Comparison of ENCODE assay signal across 8 cellular contexts in the genomic region with DNA sequence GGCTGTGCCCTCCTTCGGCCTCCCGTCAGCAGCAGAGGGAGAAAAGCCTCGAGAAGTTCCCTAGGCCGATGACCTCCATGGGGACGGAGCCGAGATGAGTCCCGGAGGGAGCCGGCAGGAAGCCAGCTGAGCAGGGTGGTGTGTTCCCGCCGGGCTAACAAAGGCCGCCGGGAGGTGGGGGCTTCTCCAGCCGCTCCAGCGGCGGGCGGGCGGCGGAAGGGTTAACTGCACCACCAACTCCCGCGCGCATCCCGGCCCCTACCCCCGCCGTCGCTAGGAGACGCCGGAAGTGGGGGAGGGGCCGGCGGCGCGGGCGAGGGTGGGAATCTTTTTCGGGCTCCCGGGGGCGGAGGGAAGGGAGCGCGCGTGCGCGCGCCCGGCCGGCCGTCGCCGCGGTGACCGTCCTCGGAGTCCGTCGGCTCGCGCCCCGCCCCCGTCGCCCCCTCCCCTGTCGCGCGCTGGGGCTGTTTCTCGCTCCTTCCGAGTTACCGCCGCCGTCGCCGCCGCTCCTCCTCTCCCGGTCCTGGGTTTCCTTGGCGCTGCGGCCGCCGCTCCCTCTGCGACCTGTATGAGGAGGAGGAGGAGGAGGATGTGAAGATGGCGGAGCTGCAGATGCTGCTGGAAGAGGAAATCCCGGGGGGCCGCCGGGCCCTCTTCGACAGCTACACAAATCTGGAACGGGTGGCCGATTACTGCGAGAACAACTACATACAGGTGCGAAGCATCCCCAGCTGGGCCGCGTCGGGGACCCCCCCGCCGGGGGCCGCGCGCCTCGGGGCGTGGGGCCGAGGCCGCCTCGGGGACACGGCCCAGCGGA. TPM values are rescaled to one million over a fixed set of nuclear protein-coding genes. Genes with fewer than 3 reads are reported as not detected.
A peak's percentile ranks its signal among the peaks of the same experiment; 100 is the strongest.
DNase-seq lines count a peak whose midpoint lies in the region; ATAC-seq and TF ChIP-seq lines count a peak whose summit lies in the region.

A gene (plus strand): TSS at position 477 of the 817 bp plus-strand sequence. CDS start 121 bp downstream, at position 598.

- peak within 1 kb of the TSS; percentile 56 to 84 for H3K9ac ChIP-seq in liver (ENCODE audit: low read depth in 1 of 2, low read length in 2 of 2)

- H3K36me3 ChIP-seq in liver (ENCODE audit: control insufficient read depth in 4 of 4, insufficient read depth in 3 of 4, low read depth in 1 of 4, low read length in 3 of 4), result no peaks in the 10 kb centered on the region

- no peak for TF ChIP-seq CTCF in AG09319 (IDR thresholded peaks at IDR 0.05; ENCODE audit: low read depth, low read length)
- TF ChIP-seq CTCF in dorsolateral prefrontal cortex (IDR thresholded peaks at IDR 0.05 in 54 of 56, conservative IDR thresholded peaks at IDR 0.05 in 2 of 56; ENCODE audit: low read depth in 1 of 56, partially characterized antibody in 56 of 56), result peak in 13 of 56 donors; percentile 5 to 36 (median 14)
- TF ChIP-seq CTCF in liver (IDR thresholded peaks at IDR 0.05; ENCODE audit: low read depth, low read length, missing input control), result no peak

- H3K4me3 ChIP-seq in dorsolateral prefrontal cortex (peak within 1 kb of the TSS; percentile 60 to 99 (median 93)), liver (ENCODE audit: low read depth in 1 of 3, low read length in 3 of 3) (peak within 1 kb of the TSS; percentile 74 to 100 (median 90))

- peak within 1 kb of the TSS; percentile 54 to 98 (median 94) for H3K27ac ChIP-seq in dorsolateral prefrontal cortex
- H3K27ac ChIP-seq in liver (ENCODE audit: low read depth in 1 of 2, low read length in 2 of 2), result peak within 1 kb of the TSS; percentile 63 to 78

- H3K9me3 ChIP-seq in liver (ENCODE audit: control insufficient read depth in 4 of 4, low read length in 3 of 4), result no peaks in the 10 kb centered on the region

- peaks cover 3 to 13% (median 9%) of the 10 kb centered on the region in 4 donors for H3K4me1 ChIP-seq in liver (ENCODE audit: control insufficient read depth in 4 of 4, insufficient read depth in 4 of 4, low read length in 3 of 4)

- WGBS in liver, result under 1% methylated on average over 97 of the region's 97 CpGs

- ATAC-seq in GM19025 (IDR thresholded peaks at IDR 0.05; ENCODE audit: low read depth, unreplicated experiment), result peak; percentile 56
- peak; percentile 54 for ATAC-seq in HG03342 (IDR thresholded peaks at IDR 0.05; ENCODE audit: unreplicated experiment)

- H3K27me3 ChIP-seq in dorsolateral prefrontal cortex (no peaks in the 10 kb centered on the region), liver (ENCODE audit: control insufficient read depth in 4 of 4, insufficient read depth in 4 of 4, low read length in 3 of 4) (no peaks in the 10 kb centered on the region)

- peak in 1 of 2 donors; percentile 8 for TF ChIP-seq RAD21 in liver (IDR thresholded peaks at IDR 0.05)

- DNase-seq in AG09319 (ENCODE audit: extremely low read depth, low read depth) (peak; percentile 39), NCI-H524 treated with DMSO at 0.1 percent for 48 hours (lab: John Stamatoyannopoulos, UW) (peak; percentile 57), dorsolateral prefrontal cortex (peak; percentile 70 to 93 (median 84))
- peak; percentile 34 to 35 for DNase-seq in activated CD4-positive, alpha-beta T cell treated with anti-CD3 and anti-CD28 coated beads, Interleukin-2, amount 50 U/mL, for 4 hours
- DNase-seq in stimulated activated CD4-positive, alpha-beta T cell treated with anti-CD3 and anti-CD28 coated beads, Interleukin-4, amount 100 ng/mL, for 1 hour, result peak; percentile 71

- intact Hi-C loops in dorsolateral prefrontal cortex (cut with DNase I), result loop anchor here (1.0 to 10.0 kb wide), 5 partner anchors 87 to 691 kb away; a partner anchor contains a TSS

TF ChIP-seq in liver, 16 proteins besides CTCF, POLR2A, EP300 and RAD21:
- TF ChIP-seq FOXA1 (IDR thresholded peaks at IDR 0.05), result no peak
- peak; percentile 5 for TF ChIP-seq NR2F2 (IDR thresholded peaks at IDR 0.05)
- TF ChIP-seq FOXA2 (IDR thresholded peaks at IDR 0.05), result no peak
- TF ChIP-seq, protein P1, sequence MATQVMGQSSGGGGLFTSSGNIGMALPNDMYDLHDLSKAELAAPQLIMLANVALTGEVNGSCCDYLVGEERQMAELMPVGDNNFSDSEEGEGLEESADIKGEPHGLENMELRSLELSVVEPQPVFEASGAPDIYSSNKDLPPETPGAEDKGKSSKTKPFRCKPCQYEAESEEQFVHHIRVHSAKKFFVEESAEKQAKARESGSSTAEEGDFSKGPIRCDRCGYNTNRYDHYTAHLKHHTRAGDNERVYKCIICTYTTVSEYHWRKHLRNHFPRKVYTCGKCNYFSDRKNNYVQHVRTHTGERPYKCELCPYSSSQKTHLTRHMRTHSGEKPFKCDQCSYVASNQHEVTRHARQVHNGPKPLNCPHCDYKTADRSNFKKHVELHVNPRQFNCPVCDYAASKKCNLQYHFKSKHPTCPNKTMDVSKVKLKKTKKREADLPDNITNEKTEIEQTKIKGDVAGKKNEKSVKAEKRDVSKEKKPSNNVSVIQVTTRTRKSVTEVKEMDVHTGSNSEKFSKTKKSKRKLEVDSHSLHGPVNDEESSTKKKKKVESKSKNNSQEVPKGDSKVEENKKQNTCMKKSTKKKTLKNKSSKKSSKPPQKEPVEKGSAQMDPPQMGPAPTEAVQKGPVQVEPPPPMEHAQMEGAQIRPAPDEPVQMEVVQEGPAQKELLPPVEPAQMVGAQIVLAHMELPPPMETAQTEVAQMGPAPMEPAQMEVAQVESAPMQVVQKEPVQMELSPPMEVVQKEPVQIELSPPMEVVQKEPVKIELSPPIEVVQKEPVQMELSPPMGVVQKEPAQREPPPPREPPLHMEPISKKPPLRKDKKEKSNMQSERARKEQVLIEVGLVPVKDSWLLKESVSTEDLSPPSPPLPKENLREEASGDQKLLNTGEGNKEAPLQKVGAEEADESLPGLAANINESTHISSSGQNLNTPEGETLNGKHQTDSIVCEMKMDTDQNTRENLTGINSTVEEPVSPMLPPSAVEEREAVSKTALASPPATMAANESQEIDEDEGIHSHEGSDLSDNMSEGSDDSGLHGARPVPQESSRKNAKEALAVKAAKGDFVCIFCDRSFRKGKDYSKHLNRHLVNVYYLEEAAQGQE (IDR thresholded peaks at IDR 0.05), result no peak
- TF ChIP-seq TAF1 (conservative IDR thresholded peaks at IDR 0.05), result no peak
- peak; percentile 46 to 66 for TF ChIP-seq RXRA (IDR thresholded peaks at IDR 0.05)
- TF ChIP-seq, protein P2, sequence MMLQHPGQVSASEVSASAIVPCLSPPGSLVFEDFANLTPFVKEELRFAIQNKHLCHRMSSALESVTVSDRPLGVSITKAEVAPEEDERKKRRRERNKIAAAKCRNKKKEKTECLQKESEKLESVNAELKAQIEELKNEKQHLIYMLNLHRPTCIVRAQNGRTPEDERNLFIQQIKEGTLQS (IDR thresholded peaks at IDR 0.05), result no peak
- TF ChIP-seq GABPA (IDR thresholded peaks at IDR 0.05 in 1 of 2, conservative IDR thresholded peaks at IDR 0.05 in 1 of 2), result peak in 1 of 2 donors; percentile 58
- peak; percentile 28 to 45 for TF ChIP-seq EGR1 (IDR thresholded peaks at IDR 0.05; ENCODE audit: low read depth in 2 of 2)
- no peak for TF ChIP-seq SP1 (IDR thresholded peaks at IDR 0.05)

RNA-seq across cellular contexts. Expression of the gene that starts here (rescaled TPM):
- total RNA-seq in dorsolateral prefrontal cortex (100 to 1,000 TPM; 128 to 305 (median 224) TPM), liver (10 to 100 TPM in 1 of 2 donors, 1 to 10 TPM in 1; 5.4 to 10.5 TPM)
- 1 to 10 TPM; 6.9 to 8.4 TPM for polyA plus RNA-seq in liver

Comparison
In these comparisons a context has a peak if more than half of its experiments do, and no peak if none do; other contexts are left out.
1. Peak in every context shown above with its lines: DNase-seq, ATAC-seq, H3K4me3 ChIP-seq and H3K27ac ChIP-seq.
2. RNA of the gene that starts here (total RNA-seq): 128 to 305 TPM in dorsolateral prefrontal cortex; 5.4 to 10.5 TPM in liver; every median in the first group is over 10 times any median in the second.